1 cellular context compared by ENCODE assay signal in genomic region chr22:32528984-32529982, GRCh38.
TF ChIP-seq lines count a peak whose summit lies in the region.

No MANE protein-coding gene starts in this region.

TF ChIP-seq in HepG2, 621 proteins besides CTCF, POLR2A, EP300 and RAD21 (continued from another document and continues in another):
- TF ChIP-seq PRDM15 (CRISPR knock-in tag; IDR thresholded peaks at IDR 0.05) (peak; percentile 51; the same call in 1 of the 2 replicates), ZNF674 (CRISPR knock-in tag; IDR thresholded peaks at IDR 0.05; ENCODE audit: low read depth) (no peak), GABPA (IDR thresholded peaks at IDR 0.05; ENCODE audit: low read depth, low read length) (no peak), GABPA (CRISPR knock-in tag; IDR thresholded peaks at IDR 0.05; ENCODE audit: low read depth) (0 out of 2 replicates have a peak, but pooled peaks have one; percentile 24), SMC3 (IDR thresholded peaks at IDR 0.05; ENCODE audit: low read length) (peak; percentile 91), TBX2 (CRISPR knock-in tag; IDR thresholded peaks at IDR 0.05; ENCODE audit: borderline replicate concordance) (peak; percentile 55; the same call in 1 of the 2 replicates), SOX6 (IDR thresholded peaks at IDR 0.05) (no peak), SOX6 (CRISPR knock-in tag; IDR thresholded peaks at IDR 0.05) (peak; percentile 85; the same call in 1 of the 2 replicates), ZNF224 (CRISPR knock-in tag; IDR thresholded peaks at IDR 0.05) (no peak), ZFY (CRISPR knock-in tag; IDR thresholded peaks at IDR 0.05) (no peak; the same call in none of the 2 replicates), DPF2 (CRISPR knock-in tag; IDR thresholded peaks at IDR 0.05; ENCODE audit: borderline replicate concordance, low read depth) (0 out of 2 replicates have a peak, but pooled peaks have one; percentile 32), RARG (CRISPR knock-in tag; IDR thresholded peaks at IDR 0.05; ENCODE audit: low read depth) (no peak), ZMYM4 (CRISPR knock-in tag; IDR thresholded peaks at IDR 0.05) (peak; percentile 70), ZNF350 (CRISPR knock-in tag; IDR thresholded peaks at IDR 0.05; ENCODE audit: borderline replicate concordance, low read depth) (peak; percentile 62; the same call in 1 of the 2 replicates), PHF21A (CRISPR knock-in tag; IDR thresholded peaks at IDR 0.05) (peak; percentile 57; the same call in 1 of the 2 replicates), SYNCRIP (IDR thresholded peaks at IDR 0.05; ENCODE audit: insufficient read depth, low read depth, low read length) (no peak), PHF8 (CRISPR knock-in tag; IDR thresholded peaks at IDR 0.05) (no peak; the same call in 1 of the 2 replicates), PREB (CRISPR knock-in tag; IDR thresholded peaks at IDR 0.05) (0 out of 2 replicates have a peak, but pooled peaks have one; percentile 67), ZSCAN12 (CRISPR knock-in tag; IDR thresholded peaks at IDR 0.05) (0 out of 2 replicates have a peak, but pooled peaks have one; percentile 22), KLF6 (CRISPR knock-in tag; IDR thresholded peaks at IDR 0.05) (0 out of 2 replicates have a peak, but pooled peaks have one; percentile 59), ZNF292 (CRISPR knock-in tag; IDR thresholded peaks at IDR 0.05; ENCODE audit: borderline replicate concordance, low read depth) (peak; percentile 70; the same call in 1 of the 2 replicates), MIER3 (CRISPR knock-in tag; IDR thresholded peaks at IDR 0.05; ENCODE audit: borderline replicate concordance) (peak; percentile 64; the same call in 1 of the 2 replicates), ELF3 (CRISPR knock-in tag; IDR thresholded peaks at IDR 0.05) (0 out of 2 replicates have a peak, but pooled peaks have one; percentile 16), NR2F1 (CRISPR knock-in tag; IDR thresholded peaks at IDR 0.05) (peak; percentile 49 to 68; a peak in 3 of 4 replicates), ZBTB46 (CRISPR knock-in tag; IDR thresholded peaks at IDR 0.05; ENCODE audit: borderline replicate concordance) (no peak), NR2F2 (IDR thresholded peaks at IDR 0.05; ENCODE audit: borderline replicate concordance, low read depth) (peak; percentile 84), ZNF232 (CRISPR knock-in tag; IDR thresholded peaks at IDR 0.05; ENCODE audit: borderline replicate concordance) (peak; percentile 80; the same call in 1 of the 2 replicates), KDM4B (CRISPR knock-in tag; IDR thresholded peaks at IDR 0.05) (peak; percentile 77; the same call in 1 of the 2 replicates), TGIF2 (CRISPR knock-in tag; IDR thresholded peaks at IDR 0.05) (peak; percentile 51; the same call in 1 of the 2 replicates), RXRA (CRISPR knock-in tag; IDR thresholded peaks at IDR 0.05) (peak; percentile 81), ATF2 (CRISPR knock-in tag; IDR thresholded peaks at IDR 0.05) (peak; percentile 52; the same call in 1 of the 2 replicates)
- TF ChIP-seq, protein P1, sequence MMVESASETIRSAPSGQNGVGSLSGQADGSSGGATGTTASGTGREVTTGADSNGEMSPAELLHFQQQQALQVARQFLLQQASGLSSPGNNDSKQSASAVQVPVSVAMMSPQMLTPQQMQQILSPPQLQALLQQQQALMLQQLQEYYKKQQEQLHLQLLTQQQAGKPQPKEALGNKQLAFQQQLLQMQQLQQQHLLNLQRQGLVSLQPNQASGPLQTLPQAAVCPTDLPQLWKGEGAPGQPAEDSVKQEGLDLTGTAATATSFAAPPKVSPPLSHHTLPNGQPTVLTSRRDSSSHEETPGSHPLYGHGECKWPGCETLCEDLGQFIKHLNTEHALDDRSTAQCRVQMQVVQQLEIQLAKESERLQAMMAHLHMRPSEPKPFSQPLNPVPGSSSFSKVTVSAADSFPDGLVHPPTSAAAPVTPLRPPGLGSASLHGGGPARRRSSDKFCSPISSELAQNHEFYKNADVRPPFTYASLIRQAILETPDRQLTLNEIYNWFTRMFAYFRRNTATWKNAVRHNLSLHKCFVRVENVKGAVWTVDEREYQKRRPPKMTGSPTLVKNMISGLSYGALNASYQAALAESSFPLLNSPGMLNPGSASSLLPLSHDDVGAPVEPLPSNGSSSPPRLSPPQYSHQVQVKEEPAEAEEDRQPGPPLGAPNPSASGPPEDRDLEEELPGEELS (CRISPR knock-in tag; IDR thresholded peaks at IDR 0.05) = peak; percentile 81
- TF ChIP-seq, protein P2, sequence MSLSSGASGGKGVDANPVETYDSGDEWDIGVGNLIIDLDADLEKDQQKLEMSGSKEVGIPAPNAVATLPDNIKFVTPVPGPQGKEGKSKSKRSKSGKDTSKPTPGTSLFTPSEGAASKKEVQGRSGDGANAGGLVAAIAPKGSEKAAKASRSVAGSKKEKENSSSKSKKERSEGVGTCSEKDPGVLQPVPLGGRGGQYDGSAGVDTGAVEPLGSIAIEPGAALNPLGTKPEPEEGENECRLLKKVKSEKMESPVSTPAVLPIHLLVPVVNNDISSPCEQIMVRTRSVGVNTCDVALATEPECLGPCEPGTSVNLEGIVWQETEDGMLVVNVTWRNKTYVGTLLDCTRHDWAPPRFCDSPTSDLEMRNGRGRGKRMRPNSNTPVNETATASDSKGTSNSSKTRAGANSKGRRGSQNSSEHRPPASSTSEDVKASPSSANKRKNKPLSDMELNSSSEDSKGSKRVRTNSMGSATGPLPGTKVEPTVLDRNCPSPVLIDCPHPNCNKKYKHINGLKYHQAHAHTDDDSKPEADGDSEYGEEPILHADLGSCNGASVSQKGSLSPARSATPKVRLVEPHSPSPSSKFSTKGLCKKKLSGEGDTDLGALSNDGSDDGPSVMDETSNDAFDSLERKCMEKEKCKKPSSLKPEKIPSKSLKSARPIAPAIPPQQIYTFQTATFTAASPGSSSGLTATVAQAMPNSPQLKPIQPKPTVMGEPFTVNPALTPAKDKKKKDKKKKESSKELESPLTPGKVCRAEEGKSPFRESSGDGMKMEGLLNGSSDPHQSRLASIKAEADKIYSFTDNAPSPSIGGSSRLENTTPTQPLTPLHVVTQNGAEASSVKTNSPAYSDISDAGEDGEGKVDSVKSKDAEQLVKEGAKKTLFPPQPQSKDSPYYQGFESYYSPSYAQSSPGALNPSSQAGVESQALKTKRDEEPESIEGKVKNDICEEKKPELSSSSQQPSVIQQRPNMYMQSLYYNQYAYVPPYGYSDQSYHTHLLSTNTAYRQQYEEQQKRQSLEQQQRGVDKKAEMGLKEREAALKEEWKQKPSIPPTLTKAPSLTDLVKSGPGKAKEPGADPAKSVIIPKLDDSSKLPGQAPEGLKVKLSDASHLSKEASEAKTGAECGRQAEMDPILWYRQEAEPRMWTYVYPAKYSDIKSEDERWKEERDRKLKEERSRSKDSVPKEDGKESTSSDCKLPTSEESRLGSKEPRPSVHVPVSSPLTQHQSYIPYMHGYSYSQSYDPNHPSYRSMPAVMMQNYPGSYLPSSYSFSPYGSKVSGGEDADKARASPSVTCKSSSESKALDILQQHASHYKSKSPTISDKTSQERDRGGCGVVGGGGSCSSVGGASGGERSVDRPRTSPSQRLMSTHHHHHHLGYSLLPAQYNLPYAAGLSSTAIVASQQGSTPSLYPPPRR (CRISPR knock-in tag; IDR thresholded peaks at IDR 0.05; ENCODE audit: borderline replicate concordance) = peak; percentile 51; the same call in 1 of the 2 replicates
- TF ChIP-seq, protein P3, sequence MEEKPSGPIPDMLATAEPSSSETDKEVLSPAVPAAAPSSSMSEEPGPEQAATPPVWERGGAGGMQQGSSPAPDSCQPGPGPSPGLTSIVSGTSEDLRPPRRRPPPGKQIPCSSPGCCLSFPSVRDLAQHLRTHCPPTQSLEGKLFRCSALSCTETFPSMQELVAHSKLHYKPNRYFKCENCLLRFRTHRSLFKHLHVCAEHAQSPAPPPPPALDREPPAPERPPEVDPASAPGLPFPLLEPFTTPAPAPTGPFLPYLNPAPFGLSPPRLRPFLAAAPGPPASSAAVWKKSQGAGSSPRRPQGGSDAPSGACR (CRISPR knock-in tag; IDR thresholded peaks at IDR 0.05) = peak; percentile 38; the same call in 1 of the 2 replicates
- TF ChIP-seq, protein P4, sequence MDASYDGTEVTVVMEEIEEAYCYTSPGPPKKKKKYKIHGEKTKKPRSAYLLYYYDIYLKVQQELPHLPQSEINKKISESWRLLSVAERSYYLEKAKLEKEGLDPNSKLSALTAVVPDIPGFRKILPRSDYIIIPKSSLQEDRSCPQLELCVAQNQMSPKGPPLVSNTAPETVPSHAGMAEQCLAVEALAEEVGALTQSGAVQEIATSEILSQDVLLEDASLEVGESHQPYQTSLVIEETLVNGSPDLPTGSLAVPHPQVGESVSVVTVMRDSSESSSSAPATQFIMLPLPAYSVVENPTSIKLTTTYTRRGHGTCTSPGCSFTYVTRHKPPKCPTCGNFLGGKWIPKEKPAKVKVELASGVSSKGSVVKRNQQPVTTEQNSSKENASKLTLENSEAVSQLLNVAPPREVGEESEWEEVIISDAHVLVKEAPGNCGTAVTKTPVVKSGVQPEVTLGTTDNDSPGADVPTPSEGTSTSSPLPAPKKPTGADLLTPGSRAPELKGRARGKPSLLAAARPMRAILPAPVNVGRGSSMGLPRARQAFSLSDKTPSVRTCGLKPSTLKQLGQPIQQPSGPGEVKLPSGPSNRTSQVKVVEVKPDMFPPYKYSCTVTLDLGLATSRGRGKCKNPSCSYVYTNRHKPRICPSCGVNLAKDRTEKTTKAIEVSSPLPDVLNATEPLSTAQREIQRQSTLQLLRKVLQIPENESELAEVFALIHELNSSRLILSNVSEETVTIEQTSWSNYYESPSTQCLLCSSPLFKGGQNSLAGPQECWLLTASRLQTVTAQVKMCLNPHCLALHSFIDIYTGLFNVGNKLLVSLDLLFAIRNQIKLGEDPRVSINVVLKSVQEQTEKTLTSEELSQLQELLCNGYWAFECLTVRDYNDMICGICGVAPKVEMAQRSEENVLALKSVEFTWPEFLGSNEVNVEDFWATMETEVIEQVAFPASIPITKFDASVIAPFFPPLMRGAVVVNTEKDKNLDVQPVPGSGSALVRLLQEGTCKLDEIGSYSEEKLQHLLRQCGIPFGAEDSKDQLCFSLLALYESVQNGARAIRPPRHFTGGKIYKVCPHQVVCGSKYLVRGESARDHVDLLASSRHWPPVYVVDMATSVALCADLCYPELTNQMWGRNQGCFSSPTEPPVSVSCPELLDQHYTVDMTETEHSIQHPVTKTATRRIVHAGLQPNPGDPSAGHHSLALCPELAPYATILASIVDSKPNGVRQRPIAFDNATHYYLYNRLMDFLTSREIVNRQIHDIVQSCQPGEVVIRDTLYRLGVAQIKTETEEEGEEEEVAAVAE (CRISPR knock-in tag; IDR thresholded peaks at IDR 0.05; ENCODE audit: borderline replicate concordance) = no peak
